4 cellular contexts compared by ENCODE assay signal in the genomic region with DNA sequence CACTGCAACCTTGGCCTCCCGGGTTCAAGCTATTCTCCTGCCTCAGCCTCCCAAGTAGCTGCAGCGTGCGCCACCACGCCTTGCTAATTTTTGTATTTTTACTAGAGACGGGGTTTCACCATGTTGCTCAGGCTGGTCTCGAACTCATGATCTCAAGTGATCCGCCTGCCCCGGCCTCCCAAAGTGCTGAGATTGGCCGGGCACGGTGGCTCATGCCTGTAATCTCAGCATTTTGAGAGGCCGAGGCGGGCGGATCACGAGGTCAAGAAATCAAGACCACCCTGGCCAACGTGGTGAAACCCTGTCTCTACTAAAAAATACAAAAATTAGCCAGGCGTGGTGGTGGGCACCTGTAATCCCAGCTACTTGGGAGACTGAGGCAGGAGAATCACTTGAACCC. TPM values are rescaled to one million over a fixed set of nuclear protein-coding genes. Genes with fewer than 3 reads are reported as not detected.
"Had no signal": no experiment of that assay in that cellular context is flagged by ENCODE, and none has a peak within 500 bp of the region (broad histone marks: within the 10 kb centered on the region; RNA-seq: fewer than 3 reads in every experiment).

No MANE protein-coding gene starts in this region.

RNA-seq across cellular contexts. Expression of a gene that starts 57.6 kb away (rescaled TPM):
- total RNA-seq: M059J, PC-3, Right ventricle myocardium superior, SJSA1 had no signal
